In the genomic region with DNA sequence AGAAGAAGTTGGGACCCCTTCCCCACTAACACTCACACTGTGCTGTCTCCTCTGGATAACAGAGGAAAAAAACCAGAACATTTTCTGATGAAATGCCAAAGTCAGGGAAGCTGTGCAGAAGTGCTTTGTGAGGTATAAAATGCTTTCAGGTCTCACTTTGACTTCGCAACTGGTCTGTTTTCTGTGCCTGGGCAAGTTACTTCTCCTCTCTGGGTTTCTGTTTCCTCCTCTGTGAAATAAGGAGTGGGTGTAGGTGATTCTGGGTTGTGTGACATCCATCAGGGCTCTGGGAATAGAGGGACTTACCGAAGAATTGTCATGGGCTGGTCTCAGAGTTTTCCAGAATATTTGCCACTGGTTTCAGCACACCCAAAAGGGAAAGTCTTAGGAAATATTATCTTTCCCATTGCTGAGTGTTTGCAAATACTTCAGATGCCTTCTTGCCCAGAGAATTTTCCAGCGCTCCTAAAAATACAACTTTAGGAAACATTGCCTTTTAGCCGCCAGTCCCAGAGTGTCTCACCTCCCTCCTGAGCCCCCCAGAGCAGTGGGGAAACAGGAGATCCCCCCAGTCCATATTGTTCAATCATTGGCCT, we compare ENCODE assay signal across 1 cellular context.
TF ChIP-seq lines count a peak whose summit lies in the region.

No MANE protein-coding gene starts in this region.

TF ChIP-seq in GM12878, 131 proteins besides CTCF, POLR2A, EP300 and RAD21 (continued from another document):
- no peak for TF ChIP-seq ZNF592 (IDR thresholded peaks at IDR 0.05)
- no peak for TF ChIP-seq ZNF207 (IDR thresholded peaks at IDR 0.05; ENCODE audit: borderline replicate concordance)
- peak; percentile 86 to 92 for TF ChIP-seq IKZF2 (IDR thresholded peaks at IDR 0.05)
- TF ChIP-seq, protein P1, sequence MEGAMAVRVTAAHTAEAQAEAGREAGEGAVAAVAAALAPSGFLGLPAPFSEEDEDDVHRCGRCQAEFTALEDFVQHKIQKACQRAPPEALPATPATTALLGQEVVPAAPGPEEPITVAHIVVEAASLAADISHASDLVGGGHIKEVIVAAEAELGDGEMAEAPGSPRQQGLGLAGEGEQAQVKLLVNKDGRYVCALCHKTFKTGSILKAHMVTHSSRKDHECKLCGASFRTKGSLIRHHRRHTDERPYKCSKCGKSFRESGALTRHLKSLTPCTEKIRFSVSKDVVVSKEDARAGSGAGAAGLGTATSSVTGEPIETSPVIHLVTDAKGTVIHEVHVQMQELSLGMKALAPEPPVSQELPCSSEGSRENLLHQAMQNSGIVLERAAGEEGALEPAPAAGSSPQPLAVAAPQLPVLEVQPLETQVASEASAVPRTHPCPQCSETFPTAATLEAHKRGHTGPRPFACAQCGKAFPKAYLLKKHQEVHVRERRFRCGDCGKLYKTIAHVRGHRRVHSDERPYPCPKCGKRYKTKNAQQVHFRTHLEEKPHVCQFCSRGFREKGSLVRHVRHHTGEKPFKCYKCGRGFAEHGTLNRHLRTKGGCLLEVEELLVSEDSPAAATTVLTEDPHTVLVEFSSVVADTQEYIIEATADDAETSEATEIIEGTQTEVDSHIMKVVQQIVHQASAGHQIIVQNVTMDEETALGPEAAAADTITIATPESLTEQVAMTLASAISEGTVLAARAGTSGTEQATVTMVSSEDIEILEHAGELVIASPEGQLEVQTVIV (IDR thresholded peaks at IDR 0.05; ENCODE audit: borderline replicate concordance, partially characterized antibody), result no peak
- TF ChIP-seq, protein P2, sequence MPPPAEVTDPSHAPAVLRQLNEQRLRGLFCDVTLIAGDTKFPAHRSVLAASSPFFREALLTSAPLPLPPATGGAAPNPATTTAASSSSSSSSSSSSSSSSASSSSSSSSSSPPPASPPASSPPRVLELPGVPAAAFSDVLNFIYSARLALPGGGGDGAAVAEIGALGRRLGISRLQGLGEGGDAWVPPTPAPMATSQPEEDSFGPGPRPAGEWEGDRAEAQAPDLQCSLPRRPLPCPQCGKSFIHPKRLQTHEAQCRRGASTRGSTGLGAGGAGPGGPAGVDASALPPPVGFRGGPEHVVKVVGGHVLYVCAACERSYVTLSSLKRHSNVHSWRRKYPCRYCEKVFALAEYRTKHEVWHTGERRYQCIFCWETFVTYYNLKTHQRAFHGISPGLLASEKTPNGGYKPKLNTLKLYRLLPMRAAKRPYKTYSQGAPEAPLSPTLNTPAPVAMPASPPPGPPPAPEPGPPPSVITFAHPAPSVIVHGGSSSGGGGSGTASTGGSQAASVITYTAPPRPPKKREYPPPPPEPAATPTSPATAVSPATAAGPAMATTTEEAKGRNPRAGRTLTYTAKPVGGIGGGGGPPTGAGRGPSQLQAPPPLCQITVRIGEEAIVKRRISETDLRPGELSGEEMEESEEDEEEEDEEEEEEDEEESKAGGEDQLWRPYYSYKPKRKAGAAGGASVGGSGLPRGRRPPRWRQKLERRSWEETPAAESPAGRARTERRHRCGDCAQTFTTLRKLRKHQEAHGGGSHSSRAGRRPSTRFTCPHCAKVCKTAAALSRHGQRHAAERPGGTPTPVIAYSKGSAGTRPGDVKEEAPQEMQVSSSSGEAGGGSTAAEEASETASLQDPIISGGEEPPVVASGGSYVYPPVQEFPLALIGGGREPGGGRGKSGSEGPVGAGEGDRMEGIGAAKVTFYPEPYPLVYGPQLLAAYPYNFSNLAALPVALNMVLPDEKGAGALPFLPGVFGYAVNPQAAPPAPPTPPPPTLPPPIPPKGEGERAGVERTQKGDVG (CRISPR knock-in tag; IDR thresholded peaks at IDR 0.05), result no peak
- no peak for TF ChIP-seq ZNF687 (IDR thresholded peaks at IDR 0.05)
- peak; percentile 76 for TF ChIP-seq RELB (IDR thresholded peaks at IDR 0.05; ENCODE audit: low read depth)
- no peak for TF ChIP-seq POU2F2 (IDR thresholded peaks at IDR 0.05; ENCODE audit: borderline replicate concordance, low read depth, low read length)
- TF ChIP-seq IRF5 (IDR thresholded peaks at IDR 0.05; ENCODE audit: borderline replicate concordance), result no peak
- no peak for TF ChIP-seq SREBF1 (IDR thresholded peaks at IDR 0.05; ENCODE audit: low read length)
